ENCODE assay signal across 8 cellular contexts in the genomic region with DNA sequence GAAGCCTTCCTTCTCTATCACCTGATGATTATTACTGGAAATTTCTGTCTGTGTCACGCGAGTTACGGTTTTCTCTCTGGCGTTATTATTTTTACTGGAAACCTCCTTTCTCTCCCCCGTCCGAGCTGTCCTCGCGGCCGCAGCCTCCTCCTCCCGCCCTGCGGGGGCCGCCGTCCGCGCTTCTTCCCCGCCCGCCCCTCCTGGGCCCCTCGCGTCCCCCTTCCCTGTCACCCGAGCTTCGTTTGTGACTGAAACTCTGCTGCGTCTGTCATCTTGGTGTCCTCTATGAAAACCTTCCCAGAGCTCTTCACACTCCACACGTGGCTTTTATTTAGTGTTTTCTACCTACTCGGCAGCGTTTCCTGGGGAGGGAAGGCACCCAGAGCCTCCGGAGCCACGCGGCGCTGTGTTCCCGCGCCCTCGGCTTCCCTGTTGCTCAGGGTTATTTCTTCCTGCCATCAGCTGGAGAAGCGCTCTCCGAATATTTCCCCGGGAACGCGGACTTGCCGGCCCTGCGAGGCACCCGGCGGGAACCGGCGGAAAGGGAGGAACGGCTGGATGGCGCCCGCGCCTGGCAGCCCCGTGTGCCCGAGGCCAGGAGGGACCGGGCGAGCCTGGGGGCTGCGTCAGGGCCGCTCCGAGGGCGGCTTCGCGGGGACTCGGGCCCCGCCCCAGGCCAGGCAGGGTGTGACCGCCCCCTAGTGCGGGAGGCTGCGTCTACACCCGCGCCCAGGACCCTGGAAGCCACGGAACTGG. TPM values are rescaled to one million over a fixed set of nuclear protein-coding genes. Genes with fewer than 3 reads are reported as not detected.
DNase-seq lines count a peak whose midpoint lies in the region; ATAC-seq and TF ChIP-seq lines count a peak whose summit lies in the region.

No MANE protein-coding gene starts in this region.

- no peak overlapping the region for H3K27ac ChIP-seq in left ventricle myocardium inferior (replicated peaks)

- peaks cover 24% of the 10 kb centered on the region for H3K27me3 Mint-ChIP-seq in activated T-helper 1 cell treated with anti-CD3 and anti-CD28 coated beads, Interleukin-12 subunit alpha, Interleukin-12 subunit beta, Interleukin-2, Interleukin-4 antibody, amounts not matched to agents 30 ng/mL and 10 ng/mL and 1 ng/mL, durations not matched to agents 14 hours and 24 hours and 36 hours (ENCODE audit: insufficient read depth)

- no peak for ATAC-seq in HG03354 (IDR thresholded peaks at IDR 0.05; ENCODE audit: poor library complexity, severe bottlenecking, unreplicated experiment)

- no peaks in the 10 kb centered on the region for H3K36me3 ChIP-seq in left ventricle myocardium inferior

- no peaks in the 10 kb centered on the region for H3K9me3 Mint-ChIP-seq in activated T-helper 1 cell treated with anti-CD3 and anti-CD28 coated beads, Interleukin-12 subunit alpha, Interleukin-12 subunit beta, Interleukin-2, Interleukin-4 antibody, amounts not matched to agents 30 ng/mL and 10 ng/mL and 1 ng/mL, durations not matched to agents 14 hours and 24 hours and 36 hours

- DNase-seq in GM13977 (ENCODE audit: low spot score) = peak; percentile 79
- no peak for DNase-seq in activated T-helper 1 cell treated with anti-CD3 and anti-CD28 coated beads, Interleukin-12 subunit alpha, Interleukin-12 subunit beta, Interleukin-2, Interleukin-4 antibody, amounts not matched to agents 30 ng/mL and 10 ng/mL and 1 ng/mL, durations not matched to agents 14 hours and 24 hours and 36 hours (ENCODE audit: low spot score)
- DNase-seq in left ventricle myocardium inferior = no peak
- peak; percentile 83 for DNase-seq in retina
- DNase-seq in DMS79 treated with DMSO at 0.1 percent for 48 hours (lab: John Stamatoyannopoulos, UW) = no peak
- DNase-seq in GOT3 (lab: John Stamatoyannopoulos, UW) = no peak
- no peak for DNase-seq in NCI-H1417 treated with DMSO at 0.1 percent for 48 hours (lab: John Stamatoyannopoulos, UW)

- H3K4me3 ChIP-seq in left ventricle myocardium inferior = peak overlapping the region; percentile 63

- peaks cover 39% of the 10 kb centered on the region for H3K27me3 ChIP-seq in left ventricle myocardium inferior (ENCODE audit: low read depth)

- peaks cover 13% of the 10 kb centered on the region for H3K4me1 ChIP-seq in left ventricle myocardium inferior

- H3K27ac Mint-ChIP-seq in activated T-helper 1 cell treated with anti-CD3 and anti-CD28 coated beads, Interleukin-12 subunit alpha, Interleukin-12 subunit beta, Interleukin-2, Interleukin-4 antibody, amounts not matched to agents 30 ng/mL and 10 ng/mL and 1 ng/mL, durations not matched to agents 14 hours and 24 hours and 36 hours = no peak overlapping the region

- peaks cover 6% of the 10 kb centered on the region for H3K4me1 Mint-ChIP-seq in activated T-helper 1 cell treated with anti-CD3 and anti-CD28 coated beads, Interleukin-12 subunit alpha, Interleukin-12 subunit beta, Interleukin-2, Interleukin-4 antibody, amounts not matched to agents 30 ng/mL and 10 ng/mL and 1 ng/mL, durations not matched to agents 14 hours and 24 hours and 36 hours (ENCODE audit: low read depth)

- peaks cover under 1% of the 10 kb centered on the region for H3K9me3 ChIP-seq in left ventricle myocardium inferior (replicated peaks)

- peak; percentile 39 for TF ChIP-seq CTCF in GM13977 (IDR thresholded peaks at IDR 0.05; ENCODE audit: extremely low read depth, insufficient read depth, missing control alignments)
- TF ChIP-seq CTCF in left ventricle myocardium inferior (IDR thresholded peaks at IDR 0.05; ENCODE audit: borderline replicate concordance) = peak; percentile 58

- H3K36me3 Mint-ChIP-seq in activated T-helper 1 cell treated with anti-CD3 and anti-CD28 coated beads, Interleukin-12 subunit alpha, Interleukin-12 subunit beta, Interleukin-2, Interleukin-4 antibody, amounts not matched to agents 30 ng/mL and 10 ng/mL and 1 ng/mL, durations not matched to agents 14 hours and 24 hours and 36 hours (ENCODE audit: low read depth) = peaks cover 1% of the 10 kb centered on the region

- in situ Hi-C loops in GM13977 (cut with MboI; ENCODE audit: low pct_unique_long_range_greater_than_20kb, low sequenced_read_pairs, unreplicated experiment) = loop anchor here (25.0 kb wide), 2 partner anchors 186 to 711 kb away; a partner anchor contains a TSS

- intact Hi-C loops in activated T-helper 1 cell treated with anti-CD3 and anti-CD28 coated beads, Interleukin-12 subunit alpha, Interleukin-12 subunit beta, Interleukin-2, Interleukin-4 antibody, amounts not matched to agents 30 ng/mL and 10 ng/mL and 1 ng/mL, durations not matched to agents 14 hours and 24 hours and 36 hours (cut with micrococcal nuclease) = loop anchor here (10.0 kb wide), 1 partner anchor 718 kb away; no protein-coding TSS in a partner anchor
- intact Hi-C loops in left ventricle myocardium inferior (cut with micrococcal nuclease) = no loop called here

- peak overlapping the region; percentile 13 for H3K4me3 Mint-ChIP-seq in activated T-helper 1 cell treated with anti-CD3 and anti-CD28 coated beads, Interleukin-12 subunit alpha, Interleukin-12 subunit beta, Interleukin-2, Interleukin-4 antibody, amounts not matched to agents 30 ng/mL and 10 ng/mL and 1 ng/mL, durations not matched to agents 14 hours and 24 hours and 36 hours

RNA-seq across cellular contexts. Expression of a gene that starts 33.9 kb away (rescaled TPM):
- total RNA-seq in activated T-helper 1 cell treated with anti-CD3 and anti-CD28 coated beads, Interleukin-12 subunit alpha, Interleukin-12 subunit beta, Interleukin-2, Interleukin-4 antibody, amounts not matched to agents 30 ng/mL and 10 ng/mL and 1 ng/mL, durations not matched to agents 14 hours and 24 hours and 36 hours = 37.2 and 38.4 TPM in 2 replicates
- total RNA-seq in left ventricle myocardium inferior = 0.44 TPM

RNA-seq across cellular contexts. Expression of a gene that starts 34.0 kb away (rescaled TPM):
- 77.8 and 81.6 TPM in 2 replicates for total RNA-seq in activated T-helper 1 cell treated with anti-CD3 and anti-CD28 coated beads, Interleukin-12 subunit alpha, Interleukin-12 subunit beta, Interleukin-2, Interleukin-4 antibody, amounts not matched to agents 30 ng/mL and 10 ng/mL and 1 ng/mL, durations not matched to agents 14 hours and 24 hours and 36 hours
- 23.6 TPM for total RNA-seq in left ventricle myocardium inferior

Comparison
In these comparisons a context has a peak if more than half of its experiments do, and no peak if none do; other contexts are left out.
1. DNase-seq: peak in GM13977 (single experiment) and retina (single experiment); none in activated T-helper 1 cell treated with anti-CD3 and anti-CD28 coated beads, Interleukin-12 subunit alpha, Interleukin-12 subunit beta, Interleukin-2, Interleukin-4 antibody, amounts not matched to agents 30 ng/mL and 10 ng/mL and 1 ng/mL, durations not matched to agents 14 hours and 24 hours and 36 hours (single experiment), left ventricle myocardium inferior (single experiment), DMS79 treated with DMSO at 0.1 percent for 48 hours (single experiment), GOT3 (single experiment) and NCI-H1417 treated with DMSO at 0.1 percent for 48 hours (single experiment).
2. RNA of a gene that starts 33.9 kb away (total RNA-seq): 37.2 to 38.4 TPM in activated T-helper 1 cell treated with anti-CD3 and anti-CD28 coated beads, Interleukin-12 subunit alpha, Interleukin-12 subunit beta, Interleukin-2, Interleukin-4 antibody, amounts not matched to agents 30 ng/mL and 10 ng/mL and 1 ng/mL, durations not matched to agents 14 hours and 24 hours and 36 hours; 0.44 TPM in left ventricle myocardium inferior (single experiment); every median in the first group is over 10 times any median in the second.